Comparison of ENCODE assay signal across 21 cellular contexts in the genomic region with DNA sequence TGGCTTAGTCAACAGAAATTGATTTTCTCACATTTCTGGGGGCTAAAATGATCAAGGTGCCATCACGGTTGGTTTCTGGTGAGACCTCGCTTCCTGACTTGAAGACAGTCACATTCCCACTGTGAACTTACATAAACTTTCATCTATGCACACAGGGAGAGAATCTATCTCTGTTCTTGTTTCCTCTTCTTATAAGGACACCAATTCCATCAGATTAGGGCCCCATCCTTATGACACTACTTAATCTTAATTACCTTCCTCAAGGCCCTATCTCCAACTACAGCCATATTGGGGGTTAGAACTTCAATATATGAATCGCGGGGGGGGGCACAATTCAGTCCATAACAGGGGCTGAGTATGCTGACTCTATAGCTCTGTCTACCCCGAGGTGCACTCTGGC. TPM values are rescaled to one million over a fixed set of nuclear protein-coding genes. Genes with fewer than 3 reads are reported as not detected.
DNase-seq lines count a peak whose midpoint lies in the region; ATAC-seq and TF ChIP-seq lines count a peak whose summit lies in the region.
"Had no signal": no experiment of that assay in that cellular context is flagged by ENCODE, and none has a peak within 500 bp of the region (broad histone marks: within the 10 kb centered on the region; RNA-seq: fewer than 3 reads in every experiment).

No MANE protein-coding gene starts in this region.

- no peak for DNase-seq in Caco-2
- DNase-seq in body of pancreas: no peak
- no peak for DNase-seq in sciatic nerve (ENCODE audit: low spot score)
- DNase-seq in natural killer cell treated with Interleukin-12 subunit alpha and Interleukin-12 subunit beta and Interleukin-15 and Interleukin-18, amount 100 ng/mL, for 72 hours (ENCODE audit: low spot score): no peak
- DNase-seq: CD4-positive, alpha-beta T cell; CD8-positive, alpha-beta memory T cell; COR-L47; DMS 273 treated with DMSO at 0.1 percent for 48 hours; DMS79; EL; GDM1; GOT3; HFFc6 had no signal

- H3K4me3 ChIP-seq in Caco-2 (ENCODE audit: low read depth, low read length): no peak overlapping the region
- H3K4me3 ChIP-seq in body of pancreas: no peak overlapping the region
- H3K4me3 ChIP-seq: BLaER1, GM12878, HAP-1 had no signal

- H3K27me3 Mint-ChIP-seq in Caco-2 (ENCODE audit: insufficient read depth, unreplicated experiment): no peaks in the 10 kb centered on the region
- peaks cover 45 to 70% of the 10 kb centered on the region in 2 donors for H3K27me3 Mint-ChIP-seq in natural killer cell treated with Interleukin-12 subunit alpha and Interleukin-12 subunit beta and Interleukin-15 and Interleukin-18, amount 100 ng/mL, for 72 hours

- intact Hi-C loops in Caco-2 (cut with micrococcal nuclease; ENCODE audit: unreplicated experiment): no loop called here
- intact Hi-C loops in body of pancreas (cut with DNase I): no loop called here
- intact Hi-C loops in sciatic nerve (cut with DNase I): no loop called here

- TF ChIP-seq CTCF in C4-2B (conservative IDR thresholded peaks at IDR 0.05) (no peak), Caco-2 (IDR thresholded peaks at IDR 0.05; ENCODE audit: insufficient read depth in 1 of 2, low read depth in 1 of 2, low read length in 1 of 2, severe bottlenecking in 1 of 2, unreplicated experiment in 1 of 2) (no peak), body of pancreas (IDR thresholded peaks at IDR 0.05) (no peak)

- no peaks in the 10 kb centered on the region for H3K36me3 Mint-ChIP-seq in Caco-2 (ENCODE audit: insufficient read depth, unreplicated experiment)
- no peaks in the 10 kb centered on the region for H3K36me3 Mint-ChIP-seq in natural killer cell treated with Interleukin-12 subunit alpha and Interleukin-12 subunit beta and Interleukin-15 and Interleukin-18, amount 100 ng/mL, for 72 hours
- H3K36me3 Mint-ChIP-seq: CD14-positive monocyte; CD8-positive, alpha-beta memory T cell had no signal

- H3K27me3 ChIP-seq in Caco-2 (replicated peaks; ENCODE audit: control insufficient read depth, insufficient read depth, low read length) (no peaks in the 10 kb centered on the region), body of pancreas (no peaks in the 10 kb centered on the region)
- H3K27me3 ChIP-seq: BLaER1 had no signal

- H3K4me1 Mint-ChIP-seq in Caco-2 (ENCODE audit: low read depth, unreplicated experiment): peaks cover 52% of the 10 kb centered on the region
- no peaks in the 10 kb centered on the region for H3K4me1 Mint-ChIP-seq in natural killer cell treated with Interleukin-12 subunit alpha and Interleukin-12 subunit beta and Interleukin-15 and Interleukin-18, amount 100 ng/mL, for 72 hours (ENCODE audit: low read depth in 2 of 2)
- H3K4me1 Mint-ChIP-seq: B cell; CD8-positive, alpha-beta memory T cell had no signal

- CTCF ChIA-PET in Caco-2 (lab: Charles Lee): interaction anchor here (1.3 kb wide), 1 partner anchor 77 kb away, joined by 8 read pairs; no protein-coding TSS in a partner anchor

- BruUV-seq in Caco-2 (replicated peaks; lab: Mats Ljungman, UMichigan): no TSS peak

- ATAC-seq in body of pancreas (no peak), GM19351 (IDR thresholded peaks at IDR 0.05; ENCODE audit: unreplicated experiment) (no peak), sciatic nerve (no peak)
- ATAC-seq in natural killer cell treated with Interleukin-12 subunit alpha and Interleukin-12 subunit beta and Interleukin-15 and Interleukin-18, amount 100 ng/mL, for 72 hours: no peak
- ATAC-seq: GM12878 had no signal

- H3K4me3 Mint-ChIP-seq in Caco-2 (ENCODE audit: unreplicated experiment): peak overlapping the region; percentile 62
- no peak overlapping the region for H3K4me3 Mint-ChIP-seq in natural killer cell treated with Interleukin-12 subunit alpha and Interleukin-12 subunit beta and Interleukin-15 and Interleukin-18, amount 100 ng/mL, for 72 hours
- H3K4me3 Mint-ChIP-seq: B cell; CD14-positive monocyte; CD4-positive, alpha-beta T cell; CD8-positive, alpha-beta memory T cell; HFFc6 had no signal

- H3K4me1 ChIP-seq in Caco-2 (peaks cover 56% of the 10 kb centered on the region), body of pancreas (peaks cover 35% of the 10 kb centered on the region)
- H3K4me1 ChIP-seq: BLaER1, HAP-1 had no signal

- peak overlapping the region; percentile 91 for H3K27ac Mint-ChIP-seq in Caco-2 (ENCODE audit: unreplicated experiment)
- H3K27ac Mint-ChIP-seq in natural killer cell treated with Interleukin-12 subunit alpha and Interleukin-12 subunit beta and Interleukin-15 and Interleukin-18, amount 100 ng/mL, for 72 hours: no peak overlapping the region
- H3K27ac Mint-ChIP-seq: B cell; CD4-positive, alpha-beta T cell; CD8-positive, alpha-beta memory T cell; HFFc6 had no signal

- POLR2A ChIA-PET in Caco-2 (lab: Charles Lee): interaction anchor here (0.5 kb wide), 1 partner anchor 587 kb away, joined by 4 read pairs; no protein-coding TSS in a partner anchor

- H3K27ac ChIP-seq in C4-2B: peak overlapping the region; percentile 51; the same call in 1 of the 2 replicates
- H3K27ac ChIP-seq in body of pancreas: peak overlapping the region; percentile 32 to 76 (median 58)
- H3K27ac ChIP-seq: BLaER1 had no signal

- H3K9me3 ChIP-seq in Caco-2 (no peaks in the 10 kb centered on the region), body of pancreas (no peaks in the 10 kb centered on the region)
- H3K9me3 ChIP-seq: BLaER1, HAP-1 had no signal

- no peaks in the 10 kb centered on the region for H3K9me3 Mint-ChIP-seq in Caco-2 (ENCODE audit: unreplicated experiment)
- H3K9me3 Mint-ChIP-seq in natural killer cell treated with Interleukin-12 subunit alpha and Interleukin-12 subunit beta and Interleukin-15 and Interleukin-18, amount 100 ng/mL, for 72 hours: no peaks in the 10 kb centered on the region
- H3K9me3 Mint-ChIP-seq: HFFc6 had no signal

- TF ChIP-seq POLR2A in body of pancreas (IDR thresholded peaks at IDR 0.05): no peak

- H3K36me3 ChIP-seq in Caco-2 (ENCODE audit: control insufficient read depth, insufficient read depth, low read length) (no peaks in the 10 kb centered on the region), body of pancreas (replicated peaks in 1 of 2; ENCODE audit: insufficient read depth in 1 of 2, low read depth in 2 of 2) (no peaks in the 10 kb centered on the region)
- H3K36me3 ChIP-seq: BLaER1, HAP-1 had no signal

- WGBS in body of pancreas, 2 donors: 68 to 73% methylated on average over 5 of the region's 5 CpGs

RNA-seq across cellular contexts. Expression of gene SCGN, which starts 10.6 kb away (rescaled TPM):
- total RNA-seq in Caco-2 (2022): 7.7 and 11.7 TPM in 2 replicates
- 10 to 100 TPM; 26.7 to 38.1 TPM for total RNA-seq in body of pancreas
- not detected for total RNA-seq in sciatic nerve
- total RNA-seq in natural killer cell treated with Interleukin-12 subunit alpha and Interleukin-12 subunit beta and Interleukin-15 and Interleukin-18, amount 100 ng/mL, for 72 hours: not detected
- total RNA-seq: A172; B cell; CD4-positive, alpha-beta T cell; CD8-positive, alpha-beta memory T cell; GM12878; HFFc6 had no signal
